7 cellular contexts compared by ENCODE assay signal in the genomic region with DNA sequence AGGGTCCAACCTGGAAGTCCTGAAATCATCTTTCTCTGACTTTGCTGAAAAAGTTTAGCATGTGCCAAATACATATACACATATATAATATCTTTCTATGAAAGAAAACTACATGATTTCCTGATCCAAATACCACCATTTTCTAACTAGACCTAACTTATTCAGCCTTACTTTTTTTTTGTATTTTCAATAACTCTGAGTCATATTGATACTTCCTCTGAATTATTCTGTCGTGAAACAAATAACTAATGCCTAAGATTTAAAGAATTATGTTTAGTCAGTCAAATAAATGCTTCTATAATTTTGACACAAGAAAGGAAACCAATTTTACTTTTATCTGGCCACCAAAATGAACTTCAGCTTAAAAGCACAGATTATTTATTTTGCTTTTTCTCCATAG.
"Had no signal": no experiment of that assay in that cellular context is flagged by ENCODE, and none has a peak within 500 bp of the region (broad histone marks: within the 10 kb centered on the region; RNA-seq: fewer than 3 reads in every experiment).

No MANE protein-coding gene starts in this region.

- FAIRE-seq: G401.6, GM12891, GM12892, GM18507, GM19239 had no signal

- DNase-seq: GDM1, GF-D8 had no signal
